In the genomic region with DNA sequence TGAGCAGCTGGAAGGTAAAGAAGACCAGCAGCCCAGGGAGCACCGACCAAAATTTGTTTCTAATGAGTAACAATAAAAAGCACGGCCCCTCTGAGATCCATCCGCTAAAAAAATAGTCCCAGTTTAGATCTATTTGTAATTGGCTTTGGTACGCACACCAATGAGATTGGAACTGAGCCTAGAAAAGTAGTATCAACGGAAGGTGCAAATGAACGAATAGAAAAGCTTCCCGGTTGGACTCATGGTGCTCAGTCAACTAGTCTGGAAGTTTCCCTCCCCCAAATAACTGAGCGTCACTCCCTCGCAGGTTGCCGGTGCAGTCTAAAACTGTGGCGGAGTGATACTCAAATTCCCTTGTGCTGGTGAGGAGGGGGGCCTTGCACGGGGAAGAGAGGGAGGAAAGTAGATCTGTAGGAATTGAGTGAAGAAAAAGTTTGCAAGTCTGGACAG, we compare ENCODE assay signal across 8 cellular contexts. TPM values are rescaled to one million over a fixed set of nuclear protein-coding genes. Genes with fewer than 3 reads are reported as not detected.
A peak's percentile ranks its signal among the peaks of the same experiment; 100 is the strongest.
DNase-seq lines count a peak whose midpoint lies in the region; ATAC-seq and TF ChIP-seq lines count a peak whose summit lies in the region.

A gene (plus strand): TSS at position 405 of the 450 bp plus-strand sequence. CDS start 288 bp downstream, outside the sequence.

- H3K4me3 ChIP-seq in NB4 (ENCODE audit: low read depth, low read length): peak within 1 kb of the TSS; percentile 40
- peak within 1 kb of the TSS; percentile 76 for H3K4me3 ChIP-seq in WI38 (ENCODE audit: low read depth, low read length)
- no peak within 1 kb of the TSS for H3K4me3 ChIP-seq in OCI-LY7 (ENCODE audit: low read depth, low read length, poor library complexity, severe bottlenecking)

- H3K4me1 Mint-ChIP-seq in nephron: peaks cover 40% of the 10 kb centered on the region

- peak within 1 kb of the TSS; percentile 94 for H3K27ac ChIP-seq in foreskin keratinocyte
- no peak within 1 kb of the TSS for H3K27ac ChIP-seq in OCI-LY7 (ENCODE audit: low read depth, low read length, poor library complexity, severe bottlenecking)

- no peaks in the 10 kb centered on the region for H3K9me2 ChIP-seq in OCI-LY7 (ENCODE audit: insufficient read depth, low read length)

- peaks cover under 1% of the 10 kb centered on the region for H3K9me3 Mint-ChIP-seq in nephron

- CTCF ChIA-PET in OCI-LY7 (lab: Charles Lee; ENCODE audit: unreplicated experiment): no interaction called here

- BruUV-seq in OCI-LY7 (replicated peaks; lab: Mats Ljungman, UMichigan): no TSS peak

- peak within 1 kb of the TSS; percentile 93 to 97 (median 94) for H3K4me3 Mint-ChIP-seq in nephron

- no peaks in the 10 kb centered on the region for H4K20me1 ChIP-seq in OCI-LY7 (ENCODE audit: insufficient read depth, low read length)

- no peak for TF ChIP-seq POLR2A in NB4 (IDR thresholded peaks at IDR 0.05; ENCODE audit: extremely low read depth, insufficient read length)

- no peaks in the 10 kb centered on the region for H3K36me3 ChIP-seq in OCI-LY7 (ENCODE audit: insufficient read depth, low read length)

- H3K9me3 ChIP-seq in OCI-LY7 (ENCODE audit: low read length): no peaks in the 10 kb centered on the region

- POLR2A ChIA-PET in OCI-LY7 (lab: Charles Lee): no interaction called here

- ATAC-seq in foreskin keratinocyte (peak; percentile 81), GM19023 (IDR thresholded peaks at IDR 0.05; ENCODE audit: unreplicated experiment) (no peak)

- H3K27me3 Mint-ChIP-seq in nephron (ENCODE audit: low read depth): peaks cover 3% of the 10 kb centered on the region

- H3K27ac Mint-ChIP-seq in nephron: peak within 1 kb of the TSS; percentile 97 to 99 (median 98)

- H3K27me3 ChIP-seq in foreskin keratinocyte: no peaks in the 10 kb centered on the region

- no peaks in the 10 kb centered on the region for H3K79me2 ChIP-seq in OCI-LY7 (ENCODE audit: insufficient read depth, low read depth, low read length)

- DNase-seq in DMS 273 (lab: John Stamatoyannopoulos, UW; ENCODE audit: unreplicated experiment) (peak; percentile 94), NB4 (ENCODE audit: low read depth) (peak; percentile 53), foreskin keratinocyte (peak; percentile 90 to 94), OCI-LY7 (ENCODE audit: low spot score) (no peak), NOMO-1 (lab: John Stamatoyannopoulos, UW; ENCODE audit: unreplicated experiment in 2 of 2) (no peak)

- H2AFZ ChIP-seq in OCI-LY7 (ENCODE audit: low read length): no peak within 1 kb of the TSS

- TF ChIP-seq CTCF in NB4 (IDR thresholded peaks at IDR 0.05; ENCODE audit: low read depth, low read length) (no peak), WI38 (IDR thresholded peaks at IDR 0.05; ENCODE audit: low read depth, low read length) (no peak), foreskin keratinocyte (conservative IDR thresholded peaks at IDR 0.05) (no peak), nephron (IDR thresholded peaks at IDR 0.05; ENCODE audit: unreplicated experiment in 3 of 3) (no peak), OCI-LY7 (conservative IDR thresholded peaks at IDR 0.05; ENCODE audit: low read length) (no peak)

- H3K4me1 ChIP-seq in foreskin keratinocyte (peaks cover 7% of the 10 kb centered on the region), OCI-LY7 (ENCODE audit: insufficient read depth, low read length, poor library complexity, severe bottlenecking) (no peaks in the 10 kb centered on the region)

- intact Hi-C loops in OCI-LY7 (cut with micrococcal nuclease; ENCODE audit: unreplicated experiment): no loop called here

- H3K4me2 ChIP-seq in OCI-LY7 (ENCODE audit: low read length): no peak within 1 kb of the TSS

- H3K36me3 Mint-ChIP-seq in nephron (ENCODE audit: low read depth): peaks cover 19% of the 10 kb centered on the region

RNA-seq across cellular contexts. Expression of the gene that starts here (rescaled TPM):
- total RNA-seq in foreskin keratinocyte: 29.0 and 30.9 TPM in 2 replicates
- 7.4 and 7.8 TPM in 2 replicates for polyA plus RNA-seq in foreskin keratinocyte
- total RNA-seq in OCI-LY7 (2014; rRNA removed; shearing (Covaris generic)): not detected in 2 replicates
- total RNA-seq in OCI-LY7 (2022): not detected in 2 replicates

Comparison
In these comparisons a context has a peak if more than half of its experiments do, and no peak if none do; other contexts are left out.
1. RNA of the gene that starts here (total RNA-seq): 29.0 to 30.9 TPM in foreskin keratinocyte; not detected in OCI-LY7; every median in the first group is over 10 times any median in the second.
2. DNase-seq: peak in DMS 273 (single experiment), NB4 (single experiment) and foreskin keratinocyte (2 of 2); none in OCI-LY7 (single experiment) and NOMO-1 (0 of 2).